ENCODE assay signal across 8 cellular contexts in genomic region chr3:51995346-51996156, GRCh38. TPM values are rescaled to one million over a fixed set of nuclear protein-coding genes. Genes with fewer than 3 reads are reported as not detected.
DNase-seq lines count a peak whose midpoint lies in the region; ATAC-seq and TF ChIP-seq lines count a peak whose summit lies in the region.

TSS of gene RPL29 (minus strand) at chr3:51995895. CDS start at chr3:51995461, 434 bp downstream.

- H3K36me3 Mint-ChIP-seq in activated T-cell treated with anti-CD3 and anti-CD28 coated beads, Interleukin-2, amount 50 U/mL, for 4 hours (ENCODE audit: insufficient read depth) = peaks cover 37% of the 10 kb centered on the region

- H3K27me3 Mint-ChIP-seq in activated T-cell treated with anti-CD3 and anti-CD28 coated beads, Interleukin-2, amount 50 U/mL, for 4 hours (ENCODE audit: low read depth) = no peaks in the 10 kb centered on the region

- H3K4me1 Mint-ChIP-seq in activated T-cell treated with anti-CD3 and anti-CD28 coated beads, Interleukin-2, amount 50 U/mL, for 4 hours (ENCODE audit: low read depth) = peaks cover 30% of the 10 kb centered on the region

- H3K27me3 ChIP-seq in Peyer's patch = no peaks in the 10 kb centered on the region

- peaks cover 0 to 25% (median 0%) of the 10 kb centered on the region in 3 donors for H3K36me3 ChIP-seq in Peyer's patch

- peak within 1 kb of the TSS; percentile 99 for H3K4me3 Mint-ChIP-seq in activated T-cell treated with anti-CD3 and anti-CD28 coated beads, Interleukin-2, amount 50 U/mL, for 4 hours

- DNase-seq in DMS53 treated with DMSO at 0.1 percent for 48 hours (lab: John Stamatoyannopoulos, UW; ENCODE audit: unreplicated experiment) (peak; percentile 26), KG1 (lab: John Stamatoyannopoulos, UW) (peak; percentile 91), Peyer's patch (peak; percentile 88 to 97 (median 90)), myocyte (ENCODE audit: low read depth) (peak; percentile 96)
- peak; percentile 87 for DNase-seq in activated T-cell treated with anti-CD3 and anti-CD28 coated beads, Interleukin-2, amount 50 U/mL, for 4 hours
- DNase-seq in stimulated activated CD8-positive, alpha-beta memory T cell treated with anti-CD3 and anti-CD28 coated beads, Interleukin-7, amount 100 ng/mL, for 4 hours (ENCODE audit: low read depth in 2 of 2) = peak; percentile 84 to 85

- H3K4me1 ChIP-seq in Peyer's patch = peaks cover 0 to 13% (median 3%) of the 10 kb centered on the region in 4 donors

- peak within 1 kb of the TSS; percentile 48 to 87 (median 67) for H3K4me3 ChIP-seq in Peyer's patch

- no peaks in the 10 kb centered on the region for H3K9me3 ChIP-seq in Peyer's patch

- ATAC-seq in GM21723 (IDR thresholded peaks at IDR 0.05; ENCODE audit: unreplicated experiment) (peak; percentile 87), esophagus mucosa (peak; percentile 89)
- ATAC-seq in activated T-cell treated with anti-CD3 and anti-CD28 coated beads, Interleukin-2, amount 50 U/mL, for 4 hours = peak; percentile 89 to 93

- H3K27ac ChIP-seq in Peyer's patch = peak within 1 kb of the TSS; percentile 73 to 89 (median 81)

- TF ChIP-seq POLR2A in Peyer's patch (IDR thresholded peaks at IDR 0.05) = peak; percentile 54 to 61

- H3K9me3 Mint-ChIP-seq in activated T-cell treated with anti-CD3 and anti-CD28 coated beads, Interleukin-2, amount 50 U/mL, for 4 hours = no peaks in the 10 kb centered on the region

- peak in 4 of 6 experiments; percentile 27 to 46 (median 38) for TF ChIP-seq CTCF in Peyer's patch (IDR thresholded peaks at IDR 0.05)

RNA-seq across cellular contexts. Expression of gene RPL29, which starts in this region (rescaled TPM):
- total RNA-seq in Peyer's patch = 100 to 1,000 TPM; 643 to 841 (median 711) TPM
- total RNA-seq in activated T-cell treated with anti-CD3 and anti-CD28 coated beads, Interleukin-2, amount 50 U/mL, for 4 hours = 1,000 to 10,000 TPM; 1,732 to 1,841 (median 1,813) TPM
- total RNA-seq in esophagus mucosa = 1,513 TPM
- total RNA-seq in myocyte = 1,456 and 1,610 TPM in 2 replicates
- polyA plus RNA-seq in myocyte (2012) = 1,322 TPM

Comparison
In these comparisons a context has a peak if more than half of its experiments do, and no peak if none do; other contexts are left out.
1. Peak in every context shown above with its lines: DNase-seq, ATAC-seq, H3K4me3 ChIP-seq and H3K27ac ChIP-seq.
2. DNase-seq: peak in every context shown above with its lines; median percentile 96 in myocyte; 91 in KG1; 90 in Peyer's patch; 87 in activated T-cell treated with anti-CD3 and anti-CD28 coated beads, Interleukin-2, amount 50 U/mL, for 4 hours; 84 in stimulated activated CD8-positive, alpha-beta memory T cell treated with anti-CD3 and anti-CD28 coated beads, Interleukin-7, amount 100 ng/mL, for 4 hours; 26 in DMS53 treated with DMSO at 0.1 percent for 48 hours.